22 cellular contexts compared by ENCODE assay signal in genomic region chr9:113570106-113570505, GRCh38.
DNase-seq lines count a peak whose midpoint lies in the region; ATAC-seq and TF ChIP-seq lines count a peak whose summit lies in the region.
"Had no signal": no experiment of that assay in that cellular context is flagged by ENCODE, and none has a peak within 500 bp of the region (broad histone marks: within the 10 kb centered on the region; RNA-seq: fewer than 3 reads in every experiment).

No MANE protein-coding gene starts in this region.

- H3K36me3 ChIP-seq in mammary epithelial cell (ENCODE audit: insufficient read depth, low read length) (no peaks in the 10 kb centered on the region), IMR-90 (ENCODE audit: control insufficient read depth, insufficient read depth, low read length) (no peaks in the 10 kb centered on the region; the same call in 1 of the 2 replicates), spleen (peaks cover 0 to 16% (median 0%) of the 10 kb centered on the region in 6 donors), WERI-Rb-1 (no peaks in the 10 kb centered on the region)
- H3K36me3 ChIP-seq: breast epithelium, upper lobe of right lung had no signal

- in situ Hi-C loops in mammary epithelial cell (cut with MboI; ENCODE audit: low sequenced_read_pairs in 2 of 2) = no loop called here
- in situ Hi-C loops in IMR-90 (cut with MboI; ENCODE audit: low sequenced_read_pairs) = no loop called here

- peaks cover 94% of the 10 kb centered on the region for H3K79me2 ChIP-seq in mammary epithelial cell (ENCODE audit: insufficient read depth, low read length)

- no peaks in the 10 kb centered on the region for H3K27me3 Mint-ChIP-seq in MCF 10A (ENCODE audit: insufficient read depth, unreplicated experiment)
- H3K27me3 Mint-ChIP-seq: activated CD4-positive, alpha-beta T cell treated with anti-CD3 and anti-CD28 coated beads for 36 hours had no signal

- H4K20me1 ChIP-seq in mammary epithelial cell (ENCODE audit: insufficient read depth, low read length) (no peaks in the 10 kb centered on the region), IMR-90 (ENCODE audit: insufficient read depth, low read length) (peaks cover 7% of the 10 kb centered on the region; the same call in 1 of the 2 replicates)

- H3K4me3 ChIP-seq in mammary epithelial cell (replicated peaks in 1 of 3; ENCODE audit: insufficient read depth in 1 of 3, low read depth in 2 of 3, low read length in 3 of 3) (no peak overlapping the region), IMR-90 (ENCODE audit: insufficient read depth, low read depth, low read length) (no peak overlapping the region), spleen (no peak overlapping the region), WERI-Rb-1 (ENCODE audit: low read depth, low read length) (no peak overlapping the region)
- H3K4me3 ChIP-seq: breast epithelium, skin epidermis, upper lobe of right lung had no signal

- no peak for ATAC-seq in IMR-90 (ENCODE audit: low read depth)
- ATAC-seq: activated CD4-positive, alpha-beta T cell treated with anti-CD3 and anti-CD28 coated beads for 36 hours; activated T-cell treated with anti-CD3 and anti-CD28 coated beads, Interleukin-2, amount 50 U/mL, for 72 hours; upper lobe of right lung had no signal

- WGBS in mammary epithelial cell (ENCODE audit: low coverage, missing lambda C conversion rate) = over 99% methylated on average over 9 of the region's 9 CpGs
- WGBS in IMR-90 (ENCODE audit: extremely low coverage in 2 of 2, insufficient read length in 1 of 2), 2 experiments = 92% methylated on average over 2 of the region's 9 CpGs; no CpG with 5 or more reads in 1 of the 2 experiments
- WGBS in spleen, 5 donors = 92 to 99% (median 94%) methylated on average over 9 of the region's 9 CpGs

- H3K79me1 ChIP-seq in IMR-90 (ENCODE audit: low read depth in 1 of 2, low read length in 2 of 2) = peaks cover 30 to 83% of the 10 kb centered on the region in 2 experiments

- peaks cover 79% of the 10 kb centered on the region for H3K4me1 ChIP-seq in mammary epithelial cell (ENCODE audit: insufficient read depth, low read length)
- peaks cover 27% of the 10 kb centered on the region for H3K4me1 ChIP-seq in IMR-90 (ENCODE audit: control insufficient read depth, insufficient read depth, low read length)
- H3K4me1 ChIP-seq in spleen = peaks cover 14 to 98% (median 46%) of the 10 kb centered on the region in 6 donors

- no peak for TF ChIP-seq CTCF in MCF 10A (IDR thresholded peaks at IDR 0.05; ENCODE audit: unreplicated experiment)
- TF ChIP-seq CTCF in mammary epithelial cell (conservative IDR thresholded peaks at IDR 0.05 in 1 of 2, IDR thresholded peaks at IDR 0.05 in 1 of 2; ENCODE audit: extremely low read depth in 1 of 2, insufficient read depth in 1 of 2, low read depth in 1 of 2, low read length in 2 of 2) = no peak
- TF ChIP-seq CTCF in IMR-90 (conservative IDR thresholded peaks at IDR 0.05; ENCODE audit: low read depth, low read length) = no peak
- TF ChIP-seq CTCF in spleen (IDR thresholded peaks at IDR 0.05 in 8 of 11, conservative IDR thresholded peaks at IDR 0.05 in 3 of 11) = no peak
- no peak for TF ChIP-seq CTCF in WERI-Rb-1 (IDR thresholded peaks at IDR 0.05; ENCODE audit: low read depth, low read length)

- H3K4me3 Mint-ChIP-seq in MCF 10A (ENCODE audit: unreplicated experiment) = no peak overlapping the region
- H3K4me3 Mint-ChIP-seq: activated CD4-positive, alpha-beta T cell treated with anti-CD3 and anti-CD28 coated beads for 36 hours; activated naive CD4-positive, alpha-beta T cell treated with anti-CD3 and anti-CD28 coated beads for 36 hours; activated T-cell treated with anti-CD3 and anti-CD28 coated beads, Interleukin-2, amount 50 U/mL, for 72 hours; B cell had no signal

- no TSS peak for BruUV-seq in MCF 10A (replicated peaks; lab: Mats Ljungman, UMichigan)
- no TSS peak for BruUV-seq in mammary epithelial cell (replicated peaks; lab: Mats Ljungman, UMichigan)
- no TSS peak for BruUV-seq in IMR-90 (replicated peaks; lab: Mats Ljungman, UMichigan)

- dilution Hi-C loops in mammary epithelial cell (cut with HindIII; ENCODE audit: low sequenced_read_pairs) = no loop called here
- dilution Hi-C loops in IMR-90 (cut with HindIII; ENCODE audit: low sequenced_read_pairs, unreplicated experiment) = no loop called here

- no peak overlapping the region for H3K27ac ChIP-seq in mammary epithelial cell (ENCODE audit: insufficient read depth, low read depth, low read length)
- H3K27ac ChIP-seq in IMR-90 (ENCODE audit: insufficient read depth, low read length) = no peak overlapping the region
- peak overlapping the region in 1 of 8 donors; percentile 48 for H3K27ac ChIP-seq in spleen
- no peak overlapping the region for H3K27ac ChIP-seq in WERI-Rb-1
- H3K27ac ChIP-seq: neutrophil, upper lobe of right lung had no signal

- DNase-seq in MCF 10A (ENCODE audit: unreplicated experiment) (no peak), mammary epithelial cell (no peak), IMR-90 (no peak), mesenteric fat pad (ENCODE audit: low spot score) (peak; percentile 45), spleen (peak; percentile 29), EL (no peak), WERI-Rb-1 (no peak)
- DNase-seq in activated CD8-positive, alpha-beta memory T cell treated with anti-CD3 and anti-CD28 coated beads, Interleukin-2, amount 50 U/mL, for 4 hours = no peak
- DNase-seq: activated CD4-positive, alpha-beta T cell treated with anti-CD3 and anti-CD28 coated beads for 36 hours; activated naive CD4-positive, alpha-beta T cell treated with anti-CD3 and anti-CD28 coated beads for 36 hours; activated T-cell treated with anti-CD3 and anti-CD28 coated beads, Interleukin-2, amount 50 U/mL, for 72 hours; DMS53; glutamatergic neuron; NCI-H1092 treated with DMSO at 0.1 percent for 48 hours; NCI-H187 treated with DMSO at 0.1 percent for 48 hours; NCI-H69; T-helper 1 cell had no signal

- H2AK9ac ChIP-seq in IMR-90 (replicated peaks; ENCODE audit: low read depth, low read length, poor library complexity) = no peak overlapping the region

- H2BK15ac ChIP-seq in IMR-90 (ENCODE audit: low read depth, low read length) = peak overlapping the region; percentile 29; the same call in 1 of the 3 replicates

- H3K56ac ChIP-seq in IMR-90 (ENCODE audit: extremely low read depth, insufficient read depth, low read length) = no peak overlapping the region

- H3K9me3 ChIP-seq in mammary epithelial cell (replicated peaks; ENCODE audit: insufficient read depth, low read length) = no peaks in the 10 kb centered on the region
- H3K9me3 ChIP-seq in IMR-90 (ENCODE audit: control insufficient read depth, insufficient read depth, low read length) = no peaks in the 10 kb centered on the region
- no peaks in the 10 kb centered on the region for H3K9me3 ChIP-seq in spleen
- H3K9me3 ChIP-seq in WERI-Rb-1 (ENCODE audit: severe bottlenecking) = no peaks in the 10 kb centered on the region
- H3K9me3 ChIP-seq: breast epithelium, neutrophil, upper lobe of right lung had no signal

- no peaks in the 10 kb centered on the region for H3K9me3 Mint-ChIP-seq in MCF 10A (ENCODE audit: unreplicated experiment)
- H3K9me3 Mint-ChIP-seq: activated naive CD4-positive, alpha-beta T cell treated with anti-CD3 and anti-CD28 coated beads for 36 hours; activated T-cell treated with anti-CD3 and anti-CD28 coated beads, Interleukin-2, amount 50 U/mL, for 72 hours had no signal

- no peak overlapping the region for H2BK120ac ChIP-seq in IMR-90 (ENCODE audit: low read depth, low read length)

- H3K9me1 ChIP-seq in IMR-90 (ENCODE audit: insufficient read depth, low read length) = peaks cover 42% of the 10 kb centered on the region

- peak overlapping the region; percentile 63 for H2AK5ac ChIP-seq in IMR-90 (ENCODE audit: low read depth, low read length)

- peak overlapping the region; percentile 44; the same call in 1 of the 2 replicates for H4K5ac ChIP-seq in IMR-90 (ENCODE audit: low read depth, low read length)

- no peak overlapping the region; the same call in 1 of the 2 replicates for H2BK20ac ChIP-seq in IMR-90 (ENCODE audit: low read depth, low read length)

- CTCF ChIA-PET in MCF 10A (lab: Yijun Ruan, JAX) = interaction anchor here (2.2 kb wide), 1 partner anchor 85 kb away, joined by 10 read pairs; no protein-coding TSS in a partner anchor
- CTCF ChIA-PET in mammary epithelial cell (lab: Charles Lee; ENCODE audit: low non-redundant PET) = no interaction called here
- CTCF ChIA-PET in IMR-90 (lab: Yijun Ruan, JAX) = no interaction called here

- H3K4ac ChIP-seq in IMR-90 (ENCODE audit: low read depth, low read length) = peak overlapping the region; percentile 31

- intact Hi-C loops in MCF 10A (cut with micrococcal nuclease) (no loop called here), mammary epithelial cell (cut with micrococcal nuclease) (no loop called here), IMR-90 (cut with micrococcal nuclease) (no loop called here), spleen (cut with DNase I; ENCODE audit: low total_unique reads) (loop anchor here (10.0 kb wide), 1 partner anchor 55 kb away; no protein-coding TSS in a partner anchor)

- peak overlapping the region; percentile 19 for H3K27ac Mint-ChIP-seq in MCF 10A (ENCODE audit: low read depth, unreplicated experiment)
- H3K27ac Mint-ChIP-seq: activated CD4-positive, alpha-beta T cell treated with anti-CD3 and anti-CD28 coated beads for 36 hours; activated naive CD4-positive, alpha-beta T cell treated with anti-CD3 and anti-CD28 coated beads for 36 hours; activated T-cell treated with anti-CD3 and anti-CD28 coated beads, Interleukin-2, amount 50 U/mL, for 72 hours; B cell had no signal

- H2BK5ac ChIP-seq in IMR-90 (ENCODE audit: low read depth, low read length, poor library complexity, severe bottlenecking) = no peak overlapping the region

- H3K4me1 Mint-ChIP-seq in MCF 10A (ENCODE audit: insufficient read depth, unreplicated experiment) = peaks cover 39% of the 10 kb centered on the region

- H3K27me3 ChIP-seq in mammary epithelial cell (ENCODE audit: insufficient read depth, low read length) (no peaks in the 10 kb centered on the region), IMR-90 (ENCODE audit: control insufficient read depth, insufficient read depth, low read length) (no peaks in the 10 kb centered on the region), spleen (replicated peaks in 1 of 7) (no peaks in the 10 kb centered on the region), WERI-Rb-1 (ENCODE audit: insufficient read depth, low read depth, severe bottlenecking) (no peaks in the 10 kb centered on the region)
- H3K27me3 ChIP-seq: breast epithelium, neutrophil, upper lobe of right lung had no signal

- H3K9ac ChIP-seq in mammary epithelial cell (ENCODE audit: insufficient read depth, low read length) (no peak overlapping the region), IMR-90 (ENCODE audit: low read depth, low read length) (no peak overlapping the region)

- TF ChIP-seq POLR2A in IMR-90 (IDR thresholded peaks at IDR 0.05; ENCODE audit: low read depth, low read length) = no peak
- TF ChIP-seq POLR2A in spleen (IDR thresholded peaks at IDR 0.05) = no peak

- no peak overlapping the region for H2AFZ ChIP-seq in mammary epithelial cell (ENCODE audit: low read depth, low read length)
- H2AFZ ChIP-seq in IMR-90 (replicated peaks; ENCODE audit: low read length, poor library complexity) = no peak overlapping the region

- peaks cover 4% of the 10 kb centered on the region for H3K36me3 Mint-ChIP-seq in MCF 10A (ENCODE audit: insufficient read depth, unreplicated experiment)

- H4K8ac ChIP-seq in IMR-90 (ENCODE audit: low read depth in 2 of 2, low read length in 2 of 2) = no peak overlapping the region

- no peak overlapping the region for H3K14ac ChIP-seq in IMR-90 (replicated peaks; ENCODE audit: low read depth, low read length)

- peak overlapping the region; percentile 22; the same call in 1 of the 2 replicates for H3K18ac ChIP-seq in IMR-90 (ENCODE audit: low read depth, low read length)

- POLR2A ChIA-PET in MCF 10A (lab: Yijun Ruan, JAX) (interaction anchor here (0.8 to 1.3 kb wide), 3 partner anchors 9 to 160 kb away, joined by 3 to 5 read pairs (median 4); partner anchors contain the start of genes C9orf43 and POLE3), IMR-90 (lab: Charles Lee; ENCODE audit: unreplicated experiment) (no interaction called here)

- H3K4me2 ChIP-seq in mammary epithelial cell (ENCODE audit: insufficient read depth, low read depth, low read length) (no peak overlapping the region), IMR-90 (ENCODE audit: low read depth, low read length) (no peak overlapping the region)

- no peak overlapping the region; the same call in 1 of the 2 replicates for H4K91ac ChIP-seq in IMR-90 (ENCODE audit: insufficient read depth, low read depth, low read length)

- H3K23ac ChIP-seq in IMR-90 (ENCODE audit: low read depth, low read length) = no peak overlapping the region

- no peak for TF ChIP-seq RAD21 in IMR-90 (IDR thresholded peaks at IDR 0.05; ENCODE audit: low read length)

Comparison
In these comparisons a context has a peak if more than half of its experiments do, and no peak if none do; other contexts are left out.
1. DNase-seq: peak in mesenteric fat pad (single experiment) and spleen (single experiment); none in MCF 10A (single experiment), mammary epithelial cell (single experiment), IMR-90 (single experiment), EL (single experiment), WERI-Rb-1 (single experiment) and activated CD8-positive, alpha-beta memory T cell treated with anti-CD3 and anti-CD28 coated beads, Interleukin-2, amount 50 U/mL, for 4 hours (single experiment).